35 cellular contexts compared by ENCODE assay signal in genomic region chr13:113661506-113661905, GRCh38. TPM values are rescaled to one million over a fixed set of nuclear protein-coding genes. Genes with fewer than 3 reads are reported as not detected.
"Had no signal": no experiment of that assay in that cellular context is flagged by ENCODE, and none has a peak within 500 bp of the region (broad histone marks: within the 10 kb centered on the region; RNA-seq: fewer than 3 reads in every experiment).

No MANE protein-coding gene starts in this region.

- H3K27me3 ChIP-seq: testis, transverse colon, upper lobe of right lung, uterus had no signal

- H3K36me3 ChIP-seq: neutrophil, spleen, suprapubic skin, tibial artery, transverse colon, upper lobe of right lung, uterus had no signal

- H3K4me1 ChIP-seq: parathyroid adenoma, psoas muscle, spleen, suprapubic skin, testis, tibial artery, upper lobe of right lung, uterus had no signal

- DNase-seq: naive thymus-derived CD8-positive, alpha-beta T cell; nephron progenitor cell; nucleus accumbens; posterior cingulate gyrus; psoas muscle; right cardiac atrium; spleen; stimulated activated CD4-positive, alpha-beta T cell treated with anti-CD3 and anti-CD28 coated beads, Interleukin-12 subunit alpha, Interleukin-12 subunit beta, amount 100 ng/mL, for 4 hours; stimulated activated CD4-positive, alpha-beta T cell treated with anti-CD3 and anti-CD28 coated beads, Interleukin-1b, Interleukin-23, amount 100 ng/mL, for 48 hours; stimulated activated CD4-positive, alpha-beta T cell treated with anti-CD3 and anti-CD28 coated beads, Interleukin-4, amount 100 ng/mL, for 1 hour; stimulated activated CD4-positive, alpha-beta T cell treated with anti-CD3 and anti-CD28 coated beads, Interleukin-4, amount 100 ng/mL, for 4 hours; stimulated activated CD8-positive, alpha-beta memory T cell treated with anti-CD3 and anti-CD28 coated beads, Interleukin-4, amount 100 ng/mL, for 48 hours; stimulated activated naive CD4-positive, alpha-beta T cell; stimulated activated naive CD8-positive, alpha-beta T cell treated with anti-CD3 and anti-CD28 coated beads, Interleukin-15, amount 100 ng/mL, for 72 hours; stimulated activated naive CD8-positive, alpha-beta T cell treated with anti-CD3 and anti-CD28 coated beads, Interleukin-15, Interleukin-2, amounts not matched to agents 100 U/mL and 50 U/mL, for 24 hours; substantia nigra; testis; tibial artery; transverse colon; upper lobe of right lung; uterus had no signal

- H3K27ac ChIP-seq: neutrophil, parathyroid adenoma, psoas muscle, skin epidermis, spleen, suprapubic skin, testis, tibial artery, transverse colon, upper lobe of right lung, uterus had no signal

- ATAC-seq: naive thymus-derived CD8-positive, alpha-beta T cell; natural killer cell treated with Interleukin-12 subunit alpha and Interleukin-12 subunit beta and Interleukin-15 and Interleukin-18, amount 100 ng/mL, for 72 hours; psoas muscle; right cardiac atrium; sciatic nerve; stimulated activated memory B cell treated with anti-CD40 and anti-IgM and Interleukin-4, amounts not matched to agents 10 μg/mL and 1 μg/mL and 100 μg/mL, for 72 hours; stimulated activated naive CD8-positive, alpha-beta T cell treated with anti-CD3 and anti-CD28 coated beads, Interleukin-15, amount 100 ng/mL, for 72 hours; stimulated activated naive CD8-positive, alpha-beta T cell treated with anti-CD3 and anti-CD28 coated beads, Interleukin-15, Interleukin-2, amounts not matched to agents 100 U/mL and 50 U/mL, for 24 hours; upper lobe of right lung had no signal

- H3K4me2 ChIP-seq: smooth muscle cell had no signal

- H3K4me3 ChIP-seq: psoas muscle, skin epidermis, smooth muscle cell, spleen, suprapubic skin, testis, tibial artery, transverse colon, upper lobe of right lung, uterus had no signal

- H3K9me3 ChIP-seq: neutrophil, testis, upper lobe of right lung, uterus had no signal

- H3K79me2 ChIP-seq: parathyroid adenoma had no signal

- H3K9ac ChIP-seq: parathyroid adenoma had no signal

- H2AFZ ChIP-seq: parathyroid adenoma had no signal

RNA-seq across cellular contexts. Expression of gene ATP4B, which starts 3.5 kb away (rescaled TPM):
- total RNA-seq: naive thymus-derived CD8-positive, alpha-beta T cell; natural killer cell treated with Interleukin-12 subunit alpha and Interleukin-12 subunit beta and Interleukin-15 and Interleukin-18, amount 100 ng/mL, for 72 hours; neural crest cell; omental fat pad; osteocyte; progenitor cell of endocrine pancreas; psoas muscle; renal cortical epithelial cell; right cardiac atrium; sciatic nerve; smooth muscle cell; suprapubic skin; testis; transverse colon; upper lobe of right lung; urinary bladder had no signal
- polyA plus RNA-seq: naive thymus-derived CD8-positive, alpha-beta T cell; right cardiac atrium; smooth muscle cell; urinary bladder had no signal

RNA-seq across cellular contexts. Expression of gene GRK1, which starts 5.5 kb away (rescaled TPM):
- total RNA-seq: naive thymus-derived CD8-positive, alpha-beta T cell; omental fat pad; osteocyte; renal cortical epithelial cell; smooth muscle cell; spleen; suprapubic skin; transverse colon had no signal
- polyA plus RNA-seq: naive thymus-derived CD8-positive, alpha-beta T cell; psoas muscle; smooth muscle cell; spleen had no signal
